ENCODE assay signal across 23 cellular contexts in the genomic region with DNA sequence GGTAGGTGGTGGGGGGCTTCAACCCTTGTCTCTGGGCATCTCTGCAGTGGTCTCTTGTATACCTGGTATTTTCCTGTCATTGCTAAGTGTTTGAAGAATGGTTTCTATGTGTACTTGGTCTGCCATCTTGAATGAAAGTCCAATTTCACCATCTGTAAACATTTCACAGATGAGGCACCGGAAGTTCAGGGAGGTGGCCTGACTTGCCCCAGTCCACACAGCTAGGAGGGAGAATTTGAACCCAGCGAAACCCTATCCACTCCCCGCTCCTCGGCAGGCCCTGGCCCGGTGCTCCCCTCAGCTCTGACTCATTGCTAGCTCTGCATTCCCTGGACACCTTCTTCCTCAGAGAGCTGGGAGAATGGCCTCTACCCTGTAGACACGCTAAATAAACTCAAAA. TPM values are rescaled to one million over a fixed set of nuclear protein-coding genes. Genes with fewer than 3 reads are reported as not detected.
DNase-seq lines count a peak whose midpoint lies in the region; ATAC-seq and TF ChIP-seq lines count a peak whose summit lies in the region.
"Had no signal": no experiment of that assay in that cellular context is flagged by ENCODE, and none has a peak within 500 bp of the region (broad histone marks: within the 10 kb centered on the region; RNA-seq: fewer than 3 reads in every experiment).

No MANE protein-coding gene starts in this region.

- no TSS peak for BruUV-seq in PC-9 (replicated peaks; lab: Mats Ljungman, UMichigan)

- no peak for TF ChIP-seq CTCF in GM23338 (conservative IDR thresholded peaks at IDR 0.05; ENCODE audit: low read depth in 2 of 2)
- TF ChIP-seq CTCF in PC-9 (conservative IDR thresholded peaks at IDR 0.05) = no peak

- H2AFZ ChIP-seq in GM23338 (no peak overlapping the region), PC-9 (no peak overlapping the region)

- ATAC-seq in activated CD8-positive, alpha-beta memory T cell treated with anti-CD3 and anti-CD28 coated beads, Interleukin-2, amount 10 ng/mL, durations not matched to agents 7 days and 5 days = no peak
- ATAC-seq in T-helper 17 cell = no peak
- no peak for ATAC-seq in naive thymus-derived CD4-positive, alpha-beta T cell
- ATAC-seq in GM23338 = no peak
- ATAC-seq: activated T-cell treated with anti-CD3 and anti-CD28 coated beads, Interleukin-2, amount 50 U/mL, for 4 hours; left cardiac atrium; Right ventricle myocardium inferior had no signal

- intact Hi-C loops in CD4-positive, alpha-beta memory T cell (cut with micrococcal nuclease) = no loop called here
- intact Hi-C loops in naive thymus-derived CD4-positive, alpha-beta T cell (cut with micrococcal nuclease) = loop anchor here in 1 of 2 donors (2.0 kb wide), 1 partner anchor 17 kb away; no protein-coding TSS in a partner anchor
- intact Hi-C loops in PC-9 (cut with micrococcal nuclease; ENCODE audit: unreplicated experiment) = no loop called here

- no peak overlapping the region for H3K27ac ChIP-seq in CD4-positive, alpha-beta memory T cell (ENCODE audit: low read depth, low read length)
- peak overlapping the region; percentile 29 for H3K27ac ChIP-seq in naive thymus-derived CD4-positive, alpha-beta T cell (ENCODE audit: low read depth, low read length)
- H3K27ac ChIP-seq in GM23338 (ENCODE audit: low read depth) = no peak overlapping the region
- no peak overlapping the region for H3K27ac ChIP-seq in PC-9
- H3K27ac ChIP-seq: BLaER1, right atrium auricular region, upper lobe of left lung had no signal

- H3K4me1 ChIP-seq in CD4-positive, alpha-beta memory T cell (ENCODE audit: insufficient read depth, low read length) = peaks cover 84% of the 10 kb centered on the region
- H3K4me1 ChIP-seq in naive thymus-derived CD4-positive, alpha-beta T cell (ENCODE audit: control insufficient read depth in 2 of 2, insufficient read depth in 2 of 2, low read length in 2 of 2) = peaks cover 34 to 84% of the 10 kb centered on the region in 2 donors
- H3K4me1 ChIP-seq in GM23338 (ENCODE audit: insufficient read depth) = no peaks in the 10 kb centered on the region
- H3K4me1 ChIP-seq in PC-9 (replicated peaks; ENCODE audit: insufficient read depth) = peaks cover 6% of the 10 kb centered on the region

- peaks cover 83% of the 10 kb centered on the region for H3K4me1 Mint-ChIP-seq in activated CD8-positive, alpha-beta memory T cell treated with anti-CD3 and anti-CD28 coated beads, Interleukin-2, amount 10 ng/mL, durations not matched to agents 7 days and 5 days
- H3K4me1 Mint-ChIP-seq in CD4-positive, alpha-beta memory T cell = peaks cover 59 to 84% (median 72%) of the 10 kb centered on the region in 4 donors
- H3K4me1 Mint-ChIP-seq in T-helper 17 cell (peaks cover 53% of the 10 kb centered on the region), GM23338 (peaks cover 12% of the 10 kb centered on the region)
- peaks cover 52 to 86% (median 72%) of the 10 kb centered on the region in 7 donors for H3K4me1 Mint-ChIP-seq in naive thymus-derived CD4-positive, alpha-beta T cell

- POLR2A ChIA-PET in CD4-positive, alpha-beta memory T cell (lab: Charles Lee; ENCODE audit: partially characterized antibody) = interaction anchor here (0.8 to 14.2 kb wide), 5 partner anchors 14 to 98 kb away, joined by 3 to 284 read pairs (median 6); partner anchors contain the start of genes ACTR1B, COX5B and ZAP70
- POLR2A ChIA-PET in naive thymus-derived CD4-positive, alpha-beta T cell (lab: Charles Lee) = interaction anchor here (0.8 to 3.1 kb wide), 3 partner anchors 25 to 35 kb away, joined by 3 to 23 read pairs (median 3); partner anchors contain the start of gene ZAP70
- POLR2A ChIA-PET in PC-9 (lab: Charles Lee; ENCODE audit: unreplicated experiment) = interaction anchor here (0.7 kb wide), 1 partner anchor 1268 kb away, joined by 3 read pairs; no protein-coding TSS in a partner anchor

- no peaks in the 10 kb centered on the region for H4K20me1 ChIP-seq in GM23338 (replicated peaks; ENCODE audit: insufficient read depth)
- no peaks in the 10 kb centered on the region for H4K20me1 ChIP-seq in PC-9 (ENCODE audit: insufficient read depth)
- H4K20me1 ChIP-seq: BLaER1 had no signal

- H3K9me2 ChIP-seq in GM23338 (ENCODE audit: insufficient read depth) (0 out of 2 replicates have a peak, but pooled peaks cover 4% of the 10 kb centered on the region), PC-9 (ENCODE audit: insufficient read depth) (no peaks in the 10 kb centered on the region)

- no peak overlapping the region for H3K4me3 ChIP-seq in CD4-positive, alpha-beta memory T cell (ENCODE audit: low read length in 2 of 2)
- no peak overlapping the region for H3K4me3 ChIP-seq in naive thymus-derived CD4-positive, alpha-beta T cell (ENCODE audit: low read length)
- H3K4me3 ChIP-seq in GM23338 = no peak overlapping the region
- no peak overlapping the region for H3K4me3 ChIP-seq in PC-9
- H3K4me3 ChIP-seq: BLaER1, right atrium auricular region, upper lobe of left lung had no signal

- H3K79me2 ChIP-seq in GM23338 (replicated peaks; ENCODE audit: insufficient read depth) (no peaks in the 10 kb centered on the region), PC-9 (ENCODE audit: low read depth) (no peaks in the 10 kb centered on the region)

- no peak overlapping the region for H3K4me3 Mint-ChIP-seq in activated CD8-positive, alpha-beta memory T cell treated with anti-CD3 and anti-CD28 coated beads, Interleukin-2, amount 10 ng/mL, durations not matched to agents 7 days and 5 days
- H3K4me3 Mint-ChIP-seq in CD4-positive, alpha-beta memory T cell = peak overlapping the region in 4 of 8 donors; percentile 21 to 63 (median 42)
- H3K4me3 Mint-ChIP-seq in T-helper 17 cell (no peak overlapping the region), GM23338 (no peak overlapping the region)
- no peak overlapping the region for H3K4me3 Mint-ChIP-seq in naive thymus-derived CD4-positive, alpha-beta T cell
- H3K4me3 Mint-ChIP-seq: activated T-cell treated with anti-CD3 and anti-CD28 coated beads, Interleukin-2, amount 50 U/mL, for 4 hours; HFFc6 had no signal

- no peaks in the 10 kb centered on the region for H3K9me3 Mint-ChIP-seq in activated CD8-positive, alpha-beta memory T cell treated with anti-CD3 and anti-CD28 coated beads, Interleukin-2, amount 10 ng/mL, durations not matched to agents 7 days and 5 days (ENCODE audit: low read depth)
- H3K9me3 Mint-ChIP-seq in CD4-positive, alpha-beta memory T cell = peaks cover 0 to 2% (median 0%) of the 10 kb centered on the region in 8 donors
- peaks cover 0 to 4% (median 0%) of the 10 kb centered on the region in 11 donors for H3K9me3 Mint-ChIP-seq in naive thymus-derived CD4-positive, alpha-beta T cell
- H3K9me3 Mint-ChIP-seq in GM23338 = no peaks in the 10 kb centered on the region
- H3K9me3 Mint-ChIP-seq: activated T-cell treated with anti-CD3 and anti-CD28 coated beads, Interleukin-2, amount 50 U/mL, for 4 hours; HFFc6 had no signal

- H3K27me3 ChIP-seq in CD4-positive, alpha-beta memory T cell (ENCODE audit: insufficient read depth, low read length) = no peaks in the 10 kb centered on the region
- no peaks in the 10 kb centered on the region for H3K27me3 ChIP-seq in naive thymus-derived CD4-positive, alpha-beta T cell (ENCODE audit: control insufficient read depth in 2 of 2, insufficient read depth in 2 of 2, low read length in 2 of 2)
- H3K27me3 ChIP-seq in GM23338 (ENCODE audit: insufficient read depth) (no peaks in the 10 kb centered on the region), PC-9 (ENCODE audit: insufficient read depth, low read depth) (no peaks in the 10 kb centered on the region)
- H3K27me3 ChIP-seq: BLaER1, right atrium auricular region, upper lobe of left lung had no signal

- H3F3A ChIP-seq in GM23338 (replicated peaks; ENCODE audit: low read depth) (no peaks in the 10 kb centered on the region), PC-9 (ENCODE audit: insufficient read depth, low read depth) (no peaks in the 10 kb centered on the region)

- no peak for DNase-seq in activated CD8-positive, alpha-beta memory T cell treated with anti-CD3 and anti-CD28 coated beads, Interleukin-2, amount 10 ng/mL, durations not matched to agents 7 days and 5 days
- DNase-seq in activated CD8-positive, alpha-beta memory T cell treated with anti-CD3 and anti-CD28 coated beads, Interleukin-2, amount 50 U/mL, for 4 hours = no peak
- DNase-seq in CD4-positive, alpha-beta memory T cell = no peak
- DNase-seq in T-helper 17 cell (no peak), cerebellum (ENCODE audit: low spot score) (no peak), GM23338 (ENCODE audit: low spot score) (no peak), PC-9 (no peak)
- DNase-seq in naive thymus-derived CD4-positive, alpha-beta T cell = peak in 1 of 9 donors; percentile 3
- DNase-seq: activated CD4-positive, alpha-beta T cell treated with anti-CD3 and anti-CD28 coated beads for 48 hours; activated T-cell treated with anti-CD3 and anti-CD28 coated beads, Interleukin-2, amount 50 U/mL, for 4 hours; dermis blood vessel endothelial cell; EL; HFFc6; left cardiac atrium; NCI-H1092 treated with DMSO at 0.1 percent for 48 hours; NCI-H2029 treated with DMSO at 0.1 percent for 48 hours; NCI-H226; NCI-H748 treated with DMSO at 0.1 percent for 48 hours; SW 1271 had no signal

- H3K4me2 ChIP-seq in GM23338 (no peak overlapping the region), PC-9 (no peak overlapping the region)

- CTCF ChIA-PET in activated CD8-positive, alpha-beta memory T cell treated with anti-CD3 and anti-CD28 coated beads, Interleukin-2, amount 10 ng/mL, durations not matched to agents 7 days and 5 days (lab: Charles Lee) = interaction anchor here (20.6 kb wide), 1 partner anchor 37 kb away, joined by 621 read pairs; the partner anchor contains the start of gene ZAP70
- CTCF ChIA-PET in CD4-positive, alpha-beta memory T cell (lab: Charles Lee; ENCODE audit: partially characterized antibody) = interaction anchor here (0.9 to 10.0 kb wide), 5 partner anchors 18 to 153 kb away, joined by 3 to 166 read pairs (median 46); partner anchors contain the start of gene ZAP70
- CTCF ChIA-PET in naive thymus-derived CD4-positive, alpha-beta T cell (lab: Charles Lee) = interaction anchor here (0.8 to 4.8 kb wide), 4 partner anchors 30 to 98 kb away, joined by 3 to 15 read pairs (median 10); partner anchors contain the start of genes COX5B and ZAP70
- CTCF ChIA-PET in PC-9 (lab: Charles Lee) = interaction anchor here (0.5 to 1.2 kb wide), 2 partner anchors 44 to 1044 kb away, joined by 3 read pairs; no protein-coding TSS in a partner anchor

- peaks cover 30% of the 10 kb centered on the region for H3K36me3 Mint-ChIP-seq in activated CD8-positive, alpha-beta memory T cell treated with anti-CD3 and anti-CD28 coated beads, Interleukin-2, amount 10 ng/mL, durations not matched to agents 7 days and 5 days
- H3K36me3 Mint-ChIP-seq in CD4-positive, alpha-beta memory T cell = peaks cover 10 to 25% of the 10 kb centered on the region in 2 donors
- H3K36me3 Mint-ChIP-seq in T-helper 17 cell (ENCODE audit: low read depth) (no peaks in the 10 kb centered on the region), GM23338 (ENCODE audit: low read depth) (no peaks in the 10 kb centered on the region)
- peaks cover 7 to 39% (median 12%) of the 10 kb centered on the region in 5 donors for H3K36me3 Mint-ChIP-seq in naive thymus-derived CD4-positive, alpha-beta T cell

- H3K9me3 ChIP-seq in CD4-positive, alpha-beta memory T cell (ENCODE audit: control insufficient read depth in 1 of 2, low read length in 2 of 2) = no peaks in the 10 kb centered on the region
- H3K9me3 ChIP-seq in T-helper 17 cell (ENCODE audit: control insufficient read depth, low read length, poor library complexity, severe bottlenecking) (no peaks in the 10 kb centered on the region), PC-9 (ENCODE audit: insufficient read depth, low read depth) (no peaks in the 10 kb centered on the region)
- H3K9me3 ChIP-seq in naive thymus-derived CD4-positive, alpha-beta T cell (ENCODE audit: control insufficient read depth in 2 of 3, low read length in 3 of 3) = no peaks in the 10 kb centered on the region
- H3K9me3 ChIP-seq: BLaER1, right atrium auricular region, upper lobe of left lung had no signal

- H3K36me3 ChIP-seq in CD4-positive, alpha-beta memory T cell (ENCODE audit: insufficient read depth, low read length) = peaks cover 13% of the 10 kb centered on the region
- H3K36me3 ChIP-seq in naive thymus-derived CD4-positive, alpha-beta T cell (ENCODE audit: control insufficient read depth in 2 of 3, insufficient read depth in 3 of 3, low read length in 3 of 3) = peaks cover 0 to 24% (median 5%) of the 10 kb centered on the region in 3 experiments
- no peaks in the 10 kb centered on the region for H3K36me3 ChIP-seq in GM23338 (ENCODE audit: insufficient read depth)
- no peaks in the 10 kb centered on the region for H3K36me3 ChIP-seq in PC-9 (ENCODE audit: low read depth)
- H3K36me3 ChIP-seq: right atrium auricular region, upper lobe of left lung had no signal

- no peaks in the 10 kb centered on the region for H3K27me3 Mint-ChIP-seq in activated CD8-positive, alpha-beta memory T cell treated with anti-CD3 and anti-CD28 coated beads, Interleukin-2, amount 10 ng/mL, durations not matched to agents 7 days and 5 days
- no peaks in the 10 kb centered on the region for H3K27me3 Mint-ChIP-seq in CD4-positive, alpha-beta memory T cell
- H3K27me3 Mint-ChIP-seq in T-helper 17 cell (no peaks in the 10 kb centered on the region), GM23338 (ENCODE audit: insufficient read depth, low read depth, poor library complexity) (peaks cover 17% of the 10 kb centered on the region)
- H3K27me3 Mint-ChIP-seq in naive thymus-derived CD4-positive, alpha-beta T cell = no peaks in the 10 kb centered on the region

- H3K27ac Mint-ChIP-seq in activated CD8-positive, alpha-beta memory T cell treated with anti-CD3 and anti-CD28 coated beads, Interleukin-2, amount 10 ng/mL, durations not matched to agents 7 days and 5 days = peak overlapping the region; percentile 83
- peak overlapping the region; percentile 68 to 94 (median 89) for H3K27ac Mint-ChIP-seq in CD4-positive, alpha-beta memory T cell
- H3K27ac Mint-ChIP-seq in T-helper 17 cell = peak overlapping the region; percentile 81
- peak overlapping the region; percentile 21 to 94 (median 83) for H3K27ac Mint-ChIP-seq in naive thymus-derived CD4-positive, alpha-beta T cell
- no peak overlapping the region for H3K27ac Mint-ChIP-seq in GM23338
- H3K27ac Mint-ChIP-seq: HFFc6 had no signal

RNA-seq across cellular contexts. Expression of gene ZAP70, which starts 30.5 kb away (rescaled TPM):
- total RNA-seq in activated CD8-positive, alpha-beta memory T cell treated with anti-CD3 and anti-CD28 coated beads, Interleukin-2, amount 10 ng/mL, durations not matched to agents 7 days and 5 days = 100 to 1,000 TPM; 286 to 338 TPM
- 100 to 1,000 TPM; 404 to 419 TPM for total RNA-seq in CD4-positive, alpha-beta memory T cell
- polyA plus RNA-seq in CD4-positive, alpha-beta memory T cell = 100 to 1,000 TPM; 140 to 149 TPM
- total RNA-seq in T-helper 17 cell = 100 to 1,000 TPM; 406 to 439 TPM
- 100 to 1,000 TPM; 354 to 432 (median 382) TPM for total RNA-seq in naive thymus-derived CD4-positive, alpha-beta T cell
- polyA plus RNA-seq in naive thymus-derived CD4-positive, alpha-beta T cell = 100 to 1,000 TPM; 105 to 166 TPM
- total RNA-seq in cerebellum = 0.45 TPM
- total RNA-seq in GM23338 (2014; rRNA removed; shearing (Covaris generic)) = 0.12 and 0.42 TPM in 2 replicates
- polyA plus RNA-seq in GM23338 (2016; fragmentation: Nextera tagmentation; extraction: Ambion mirVana) = not detected in 2 replicates
- total RNA-seq in PC-9 (2021) = not detected in 2 replicates
- total RNA-seq: dermis blood vessel endothelial cell, HFFc6 had no signal

Comparison
In these comparisons a context has a peak if more than half of its experiments do, and no peak if none do; other contexts are left out.
1. RNA of gene ZAP70, which starts 30.5 kb away (total RNA-seq): 406 to 439 TPM in T-helper 17 cell, 404 to 419 TPM in CD4-positive, alpha-beta memory T cell, 354 to 432 TPM in naive thymus-derived CD4-positive, alpha-beta T cell and 286 to 338 TPM in activated CD8-positive, alpha-beta memory T cell treated with anti-CD3 and anti-CD28 coated beads, Interleukin-2, amount 10 ng/mL, durations not matched to agents 7 days and 5 days; 0.45 TPM in cerebellum (single experiment), 0.12 to 0.42 TPM in GM23338 and not detected in PC-9; every median in the first group is over 100 times any median in the second.